ENCODE assay signal across 24 cellular contexts in the genomic region with DNA sequence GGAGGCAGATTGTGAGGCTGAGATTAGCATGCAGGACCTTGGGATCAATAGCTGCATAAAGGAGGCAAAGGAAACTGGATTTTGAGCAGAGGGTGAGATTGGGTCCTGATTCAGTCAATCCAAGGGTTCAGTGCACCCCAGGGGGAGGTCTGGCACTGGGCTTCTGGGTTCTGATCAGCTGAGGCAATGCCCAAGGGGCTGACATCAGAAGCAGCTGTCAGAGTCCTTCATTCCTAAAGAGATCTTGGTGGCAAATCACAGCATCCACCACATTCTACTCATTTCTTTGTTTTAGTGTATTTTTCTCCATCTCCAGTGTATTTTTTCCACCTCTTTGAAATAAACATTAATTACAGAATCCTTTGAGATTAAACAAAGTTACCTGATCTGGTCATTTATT. TPM values are rescaled to one million over a fixed set of nuclear protein-coding genes. Genes with fewer than 3 reads are reported as not detected.
DNase-seq lines count a peak whose midpoint lies in the region; ATAC-seq and TF ChIP-seq lines count a peak whose summit lies in the region.
"Had no signal": no experiment of that assay in that cellular context is flagged by ENCODE, and none has a peak within 500 bp of the region (broad histone marks: within the 10 kb centered on the region; RNA-seq: fewer than 3 reads in every experiment).

No MANE protein-coding gene starts in this region.

- ATAC-seq in effector memory CD8-positive, alpha-beta T cell (replicated peaks), result no peak
- ATAC-seq in HG02870 (IDR thresholded peaks at IDR 0.05; ENCODE audit: unreplicated experiment), result no peak
- ATAC-seq: CD8-positive, alpha-beta T cell; GM12878 had no signal

- no peak for DNase-seq in effector memory CD8-positive, alpha-beta T cell
- DNase-seq in myocyte (ENCODE audit: low read depth), result peak; percentile 47
- no peak for DNase-seq in type B pancreatic cell (ENCODE audit: extremely low spot score, unreplicated experiment)
- DNase-seq in activated T-helper 1 cell treated with anti-CD3 and anti-CD28 coated beads, Interleukin-12 subunit alpha, Interleukin-12 subunit beta, Interleukin-2, Interleukin-4 antibody, amounts not matched to agents 30 ng/mL and 10 ng/mL and 1 ng/mL, durations not matched to agents 14 hours and 24 hours and 36 hours (ENCODE audit: low spot score), result no peak
- no peak for DNase-seq in glomerular visceral epithelial cell (ENCODE audit: extremely low spot score)
- DNase-seq: 8988T; ACHN; BE2C; C1 segment of cervical spinal cord; CD4-positive, CD25-positive, alpha-beta regulatory T cell; CD8-positive, alpha-beta T cell; COR-L47; DMS 273 treated with DMSO at 0.1 percent for 48 hours; DMS153; DMS53; DMS79; DND-41; EL; GDM1 had no signal

- H3K36me3 Mint-ChIP-seq in effector memory CD8-positive, alpha-beta T cell (ENCODE audit: insufficient read depth), result no peaks in the 10 kb centered on the region
- no peaks in the 10 kb centered on the region for H3K36me3 Mint-ChIP-seq in type B pancreatic cell
- H3K36me3 Mint-ChIP-seq in activated T-helper 1 cell treated with anti-CD3 and anti-CD28 coated beads, Interleukin-12 subunit alpha, Interleukin-12 subunit beta, Interleukin-2, Interleukin-4 antibody, amounts not matched to agents 30 ng/mL and 10 ng/mL and 1 ng/mL, durations not matched to agents 14 hours and 24 hours and 36 hours (ENCODE audit: low read depth), result no peaks in the 10 kb centered on the region
- H3K36me3 Mint-ChIP-seq: CD14-positive monocyte; CD4-positive, CD25-positive, alpha-beta regulatory T cell; CD8-positive, alpha-beta T cell had no signal

- peak overlapping the region; percentile 7 to 39 for H3K27ac Mint-ChIP-seq in effector memory CD8-positive, alpha-beta T cell
- peak overlapping the region; percentile 18 for H3K27ac Mint-ChIP-seq in type B pancreatic cell
- H3K27ac Mint-ChIP-seq in activated T-helper 1 cell treated with anti-CD3 and anti-CD28 coated beads, Interleukin-12 subunit alpha, Interleukin-12 subunit beta, Interleukin-2, Interleukin-4 antibody, amounts not matched to agents 30 ng/mL and 10 ng/mL and 1 ng/mL, durations not matched to agents 14 hours and 24 hours and 36 hours, result no peak overlapping the region
- H3K27ac Mint-ChIP-seq: CD14-positive monocyte; CD4-positive, CD25-positive, alpha-beta regulatory T cell; CD8-positive, alpha-beta T cell had no signal

- no peak overlapping the region for H3K4me3 Mint-ChIP-seq in effector memory CD8-positive, alpha-beta T cell
- no peak overlapping the region for H3K4me3 Mint-ChIP-seq in type B pancreatic cell
- H3K4me3 Mint-ChIP-seq in activated T-helper 1 cell treated with anti-CD3 and anti-CD28 coated beads, Interleukin-12 subunit alpha, Interleukin-12 subunit beta, Interleukin-2, Interleukin-4 antibody, amounts not matched to agents 30 ng/mL and 10 ng/mL and 1 ng/mL, durations not matched to agents 14 hours and 24 hours and 36 hours, result no peak overlapping the region
- H3K4me3 Mint-ChIP-seq: CD14-positive monocyte; CD4-positive, CD25-positive, alpha-beta regulatory T cell; CD8-positive, alpha-beta T cell had no signal

- intact Hi-C loops in activated T-helper 1 cell treated with anti-CD3 and anti-CD28 coated beads, Interleukin-12 subunit alpha, Interleukin-12 subunit beta, Interleukin-2, Interleukin-4 antibody, amounts not matched to agents 30 ng/mL and 10 ng/mL and 1 ng/mL, durations not matched to agents 14 hours and 24 hours and 36 hours (cut with micrococcal nuclease), result loop anchor here (5.0 kb wide), 2 partner anchors 250 to 375 kb away; no protein-coding TSS in a partner anchor

- peaks cover 31 to 35% of the 10 kb centered on the region in 2 donors for H3K27me3 Mint-ChIP-seq in effector memory CD8-positive, alpha-beta T cell
- peaks cover 34% of the 10 kb centered on the region for H3K27me3 Mint-ChIP-seq in type B pancreatic cell
- peaks cover 26% of the 10 kb centered on the region for H3K27me3 Mint-ChIP-seq in activated T-helper 1 cell treated with anti-CD3 and anti-CD28 coated beads, Interleukin-12 subunit alpha, Interleukin-12 subunit beta, Interleukin-2, Interleukin-4 antibody, amounts not matched to agents 30 ng/mL and 10 ng/mL and 1 ng/mL, durations not matched to agents 14 hours and 24 hours and 36 hours (ENCODE audit: insufficient read depth)

- peaks cover 0 to 3% of the 10 kb centered on the region in 2 donors for H3K4me1 Mint-ChIP-seq in effector memory CD8-positive, alpha-beta T cell (ENCODE audit: low read depth in 2 of 2)
- H3K4me1 Mint-ChIP-seq in type B pancreatic cell (ENCODE audit: unreplicated experiment), result no peaks in the 10 kb centered on the region
- no peaks in the 10 kb centered on the region for H3K4me1 Mint-ChIP-seq in activated T-helper 1 cell treated with anti-CD3 and anti-CD28 coated beads, Interleukin-12 subunit alpha, Interleukin-12 subunit beta, Interleukin-2, Interleukin-4 antibody, amounts not matched to agents 30 ng/mL and 10 ng/mL and 1 ng/mL, durations not matched to agents 14 hours and 24 hours and 36 hours (ENCODE audit: low read depth)

- TF ChIP-seq CTCF in type B pancreatic cell (conservative IDR thresholded peaks at IDR 0.05), result no peak

- H3K9me3 Mint-ChIP-seq in effector memory CD8-positive, alpha-beta T cell, result no peaks in the 10 kb centered on the region
- no peaks in the 10 kb centered on the region for H3K9me3 Mint-ChIP-seq in type B pancreatic cell
- no peaks in the 10 kb centered on the region for H3K9me3 Mint-ChIP-seq in activated T-helper 1 cell treated with anti-CD3 and anti-CD28 coated beads, Interleukin-12 subunit alpha, Interleukin-12 subunit beta, Interleukin-2, Interleukin-4 antibody, amounts not matched to agents 30 ng/mL and 10 ng/mL and 1 ng/mL, durations not matched to agents 14 hours and 24 hours and 36 hours
- H3K9me3 Mint-ChIP-seq: CD8-positive, alpha-beta T cell had no signal

RNA-seq across cellular contexts. Expression of gene LYPD5, which starts 5.4 kb away (rescaled TPM):
- total RNA-seq in myocyte (0.11 TPM in 1 of 2 replicates, not detected in the other), type B pancreatic cell (ENCODE audit: low replicate concordance) (0.85 and 3.9 TPM in 2 replicates)
- 0.08 TPM for polyA plus RNA-seq in myocyte (2012)
- total RNA-seq in activated T-helper 1 cell treated with anti-CD3 and anti-CD28 coated beads, Interleukin-12 subunit alpha, Interleukin-12 subunit beta, Interleukin-2, Interleukin-4 antibody, amounts not matched to agents 30 ng/mL and 10 ng/mL and 1 ng/mL, durations not matched to agents 14 hours and 24 hours and 36 hours, result 0.29 TPM in 1 of 2 replicates, not detected in the other
- total RNA-seq: A673; CD4-positive, CD25-positive, alpha-beta regulatory T cell; CD8-positive, alpha-beta T cell; G401 had no signal

RNA-seq across cellular contexts. Expression of gene ZNF283, which starts 19.5 kb away (rescaled TPM):
- total RNA-seq in myocyte, result 14.4 and 27.3 TPM in 2 replicates
- 5.6 TPM for polyA plus RNA-seq in myocyte (2012)
- 13.1 and 18.2 TPM in 2 replicates for total RNA-seq in type B pancreatic cell (ENCODE audit: low replicate concordance)
- total RNA-seq in activated T-helper 1 cell treated with anti-CD3 and anti-CD28 coated beads, Interleukin-12 subunit alpha, Interleukin-12 subunit beta, Interleukin-2, Interleukin-4 antibody, amounts not matched to agents 30 ng/mL and 10 ng/mL and 1 ng/mL, durations not matched to agents 14 hours and 24 hours and 36 hours, result 4.0 and 4.8 TPM in 2 replicates

RNA-seq across cellular contexts. Expression of gene KCNN4, which starts 26.9 kb away (rescaled TPM):
- 0.27 and 1.6 TPM in 2 replicates for total RNA-seq in myocyte
- polyA plus RNA-seq in myocyte (2012), result 3.8 TPM
- 1.6 and 7.7 TPM in 2 replicates for total RNA-seq in type B pancreatic cell (ENCODE audit: low replicate concordance)
- total RNA-seq in activated T-helper 1 cell treated with anti-CD3 and anti-CD28 coated beads, Interleukin-12 subunit alpha, Interleukin-12 subunit beta, Interleukin-2, Interleukin-4 antibody, amounts not matched to agents 30 ng/mL and 10 ng/mL and 1 ng/mL, durations not matched to agents 14 hours and 24 hours and 36 hours, result 183 and 185 TPM in 2 replicates
- total RNA-seq: A673 had no signal

RNA-seq across cellular contexts. Expression of gene SMG9, which starts 52.9 kb away (rescaled TPM):
- total RNA-seq in myocyte (16.0 and 19.3 TPM in 2 replicates), type B pancreatic cell (ENCODE audit: low replicate concordance) (44.5 and 64.9 TPM in 2 replicates)
- polyA plus RNA-seq in myocyte (2012), result 53.4 TPM
- total RNA-seq in activated T-helper 1 cell treated with anti-CD3 and anti-CD28 coated beads, Interleukin-12 subunit alpha, Interleukin-12 subunit beta, Interleukin-2, Interleukin-4 antibody, amounts not matched to agents 30 ng/mL and 10 ng/mL and 1 ng/mL, durations not matched to agents 14 hours and 24 hours and 36 hours, result 86.6 and 89.2 TPM in 2 replicates

Comparison
In these comparisons a context has a peak if more than half of its experiments do, and no peak if none do; other contexts are left out.
1. RNA of gene KCNN4, which starts 26.9 kb away (total RNA-seq): 183 to 185 TPM in activated T-helper 1 cell treated with anti-CD3 and anti-CD28 coated beads, Interleukin-12 subunit alpha, Interleukin-12 subunit beta, Interleukin-2, Interleukin-4 antibody, amounts not matched to agents 30 ng/mL and 10 ng/mL and 1 ng/mL, durations not matched to agents 14 hours and 24 hours and 36 hours; 1.6 to 7.7 TPM in type B pancreatic cell and 0.27 to 1.6 TPM in myocyte; every median in the first group is over 10 times any median in the second.